ENCODE assay signal across 22 cellular contexts in genomic region chr14:73988065-73988464, GRCh38.
"Had no signal": no experiment of that assay in that cellular context is flagged by ENCODE, and none has a peak within 500 bp of the region (broad histone marks: within the 10 kb centered on the region; RNA-seq: fewer than 3 reads in every experiment).

No MANE protein-coding gene starts in this region.

- H3K4me3 ChIP-seq: SJSA1, SK-N-MC had no signal

- H3K27ac ChIP-seq: SJSA1, SK-N-MC had no signal

- H3K9me3 ChIP-seq: SJSA1 had no signal

- H3K36me3 ChIP-seq: SJSA1 had no signal

- FAIRE-seq: RCC 7860 had no signal

- H3K4me1 ChIP-seq: SJSA1 had no signal

- DNase-seq: IMR-90, Karpas-422, KG1, MM.1S, NCI-H1092 treated with DMSO at 0.1 percent for 48 hours, NCI-H1436, NCI-H187, NCI-H2029, NCI-H2081 treated with DMSO at 0.1 percent for 48 hours, NCI-H2171, NCI-H226, NCI-H446, NCI-H510A, NCI-H524 treated with DMSO at 0.1 percent for 48 hours, NCI-H69, NCI-H774, Right ventricle myocardium superior, RPMI8226, SIG-M5 had no signal
